Comparison of ENCODE assay signal across 1 cellular context in the genomic region with DNA sequence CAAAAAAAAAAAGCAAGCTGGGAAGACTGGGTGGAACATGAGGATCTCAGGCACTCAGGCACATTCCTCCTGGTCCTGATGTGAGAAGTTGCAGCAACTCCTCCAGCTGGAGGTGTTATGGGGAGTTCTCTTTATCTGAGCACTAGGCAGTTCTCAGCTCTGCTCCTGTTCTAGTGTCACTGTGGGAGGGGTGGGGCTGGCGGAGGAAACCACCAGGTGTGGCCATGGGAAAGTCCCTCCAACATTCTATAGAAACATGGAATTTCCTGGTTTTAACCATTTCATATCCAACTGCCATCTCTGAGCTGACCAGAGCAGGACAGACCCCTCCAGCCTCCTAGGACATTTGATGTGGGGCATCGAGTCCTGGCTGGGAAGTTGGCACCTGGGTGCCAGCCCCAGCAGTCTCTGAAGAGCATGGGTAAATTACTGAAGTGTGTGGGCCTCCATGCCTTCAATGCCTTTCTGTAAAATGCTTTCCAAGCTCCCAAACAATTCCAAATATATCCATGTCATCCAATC.
TF ChIP-seq lines count a peak whose summit lies in the region.

No MANE protein-coding gene starts in this region.

TF ChIP-seq in IMR-90, 13 proteins besides CTCF, POLR2A, EP300 and RAD21:
- TF ChIP-seq RFX5 (IDR thresholded peaks at IDR 0.05; ENCODE audit: low read depth, low read length) (no peak), MXI1 (IDR thresholded peaks at IDR 0.05; ENCODE audit: borderline replicate concordance, low read depth, low read length) (no peak)
